ENCODE assay signal across 9 cellular contexts in genomic region chr20:10476319-10476724, GRCh38. TPM values are rescaled to one million over a fixed set of nuclear protein-coding genes. Genes with fewer than 3 reads are reported as not detected.
DNase-seq lines count a peak whose midpoint lies in the region; ATAC-seq and TF ChIP-seq lines count a peak whose summit lies in the region.
"Had no signal": no experiment of that assay in that cellular context is flagged by ENCODE, and none has a peak within 500 bp of the region (broad histone marks: within the 10 kb centered on the region; RNA-seq: fewer than 3 reads in every experiment).

No MANE protein-coding gene starts in this region.

- no peak overlapping the region for H3K4me3 ChIP-seq in GM12875 (ENCODE audit: low read depth, low read length)

- DNase-seq in germinal center (ENCODE audit: low spot score) (peak; percentile 31), mucosa of gallbladder (ENCODE audit: low spot score) (no peak), UCSD-AML1 (lab: John Stamatoyannopoulos, UW; ENCODE audit: unreplicated experiment) (no peak), NCI-H2227 treated with DMSO at 0.1 percent for 48 hours (lab: John Stamatoyannopoulos, UW) (no peak), Kasumi-1 (lab: John Stamatoyannopoulos, UW) (no peak)
- DNase-seq: activated naive CD8-positive, alpha-beta T cell treated with anti-CD3 and anti-CD28 coated beads, Interleukin-2, amount 10 ng/mL, durations not matched to agents 7 days and 5 days had no signal

- ATAC-seq in GM21619 (IDR thresholded peaks at IDR 0.05; ENCODE audit: unreplicated experiment) (peak; percentile 75), HG03575 (IDR thresholded peaks at IDR 0.05; ENCODE audit: extremely low read depth, insufficient number of reproducible peaks, low FRiP score, unreplicated experiment) (peak; percentile 42)

- peak; percentile 30; the same call in 1 of the 2 replicates for TF ChIP-seq CTCF in GM12875 (IDR thresholded peaks at IDR 0.05; ENCODE audit: borderline replicate concordance, insufficient read depth, low read depth, low read length)

RNA-seq across cellular contexts. Expression of gene SLX4IP, which starts 41.2 kb away (rescaled TPM):
- 11.3 TPM for total RNA-seq in mucosa of gallbladder

RNA-seq across cellular contexts. Expression of gene MKKS, which starts 42.3 kb away (rescaled TPM):
- 33.2 TPM for total RNA-seq in mucosa of gallbladder
